11 cellular contexts compared by ENCODE assay signal in the genomic region with DNA sequence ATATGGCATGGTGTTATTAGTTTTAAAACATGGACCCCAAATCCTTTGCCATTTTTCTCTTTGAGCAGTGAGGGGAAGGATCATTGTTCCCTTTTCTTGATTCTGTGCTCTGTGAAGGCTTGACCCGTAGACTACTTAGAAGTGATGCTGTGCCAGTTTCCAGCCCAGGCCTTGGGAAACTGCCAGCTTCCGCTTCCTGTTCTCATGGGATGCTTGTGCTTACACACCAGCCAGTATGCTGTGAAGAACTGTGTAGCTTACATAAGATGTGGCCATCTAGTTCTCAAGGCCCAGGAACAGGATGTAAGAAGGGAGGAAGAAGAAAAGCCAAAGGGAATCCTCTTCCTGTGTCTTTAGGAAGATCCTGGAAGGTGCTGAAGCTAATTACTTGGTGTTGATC.
DNase-seq lines count a peak whose midpoint lies in the region; ATAC-seq, FAIRE-seq and TF ChIP-seq lines count a peak whose summit lies in the region.
"Had no signal": no experiment of that assay in that cellular context is flagged by ENCODE, and none has a peak within 500 bp of the region (broad histone marks: within the 10 kb centered on the region; RNA-seq: fewer than 3 reads in every experiment).

No MANE protein-coding gene starts in this region.

- H3K36me3 ChIP-seq in lung (ENCODE audit: control insufficient read depth in 2 of 2, insufficient read depth in 2 of 2, low read length in 2 of 2) = peaks cover 3 to 5% of the 10 kb centered on the region in 2 donors
- H3K36me3 ChIP-seq in aorta (ENCODE audit: control insufficient read depth in 1 of 2, insufficient read depth in 2 of 2, low read length in 1 of 2) = peaks cover 2 to 4% of the 10 kb centered on the region in 2 donors

- TF ChIP-seq CTCF in dorsolateral prefrontal cortex (IDR thresholded peaks at IDR 0.05 in 54 of 56, conservative IDR thresholded peaks at IDR 0.05 in 2 of 56; ENCODE audit: low read depth in 1 of 56, partially characterized antibody in 56 of 56) = no peak
- no peak for TF ChIP-seq CTCF in lung (IDR thresholded peaks at IDR 0.05; ENCODE audit: control extremely low read depth, extremely low read depth)

- no peak for FAIRE-seq in GM19239 (lab: Jason Lieb, UNC)
- FAIRE-seq: A549 had no signal

- no peaks in the 10 kb centered on the region for H3K9me3 ChIP-seq in lung (ENCODE audit: control insufficient read depth in 2 of 2, insufficient read depth in 1 of 2, low read length in 1 of 2)
- no peaks in the 10 kb centered on the region for H3K9me3 ChIP-seq in aorta (ENCODE audit: control insufficient read depth, low read length)
- H3K9me3 ChIP-seq: A549 had no signal

- H3K4me1 ChIP-seq in lung (ENCODE audit: control insufficient read depth in 2 of 2, insufficient read depth in 2 of 2, low read length in 2 of 2) = peaks cover 0 to 2% of the 10 kb centered on the region in 2 donors
- no peaks in the 10 kb centered on the region for H3K4me1 ChIP-seq in aorta (ENCODE audit: control insufficient read depth in 1 of 2, insufficient read depth in 2 of 2, low read length in 2 of 2)
- H3K4me1 ChIP-seq: A549 had no signal

- H3K4me3 ChIP-seq in dorsolateral prefrontal cortex = no peak overlapping the region
- no peak overlapping the region for H3K4me3 ChIP-seq in lung
- H3K4me3 ChIP-seq in aorta (ENCODE audit: low read length in 2 of 2) = no peak overlapping the region
- H3K4me3 ChIP-seq: A549 had no signal

- intact Hi-C loops in dorsolateral prefrontal cortex (cut with DNase I) = no loop called here
- intact Hi-C loops in aorta (cut with DNase I) = no loop called here

- 25 to 45% methylated on average over 2 of the region's 2 CpGs for WGBS in lung, 2 donors
- 7 to 8% methylated on average over 2 of the region's 2 CpGs for WGBS in aorta, 2 donors

- H3K27ac ChIP-seq in dorsolateral prefrontal cortex (peak overlapping the region in 3 of 59 donors; percentile 20 to 30 (median 22)), lung (ENCODE audit: low read depth in 1 of 2, low read length in 1 of 2) (no peak overlapping the region), aorta (ENCODE audit: low read depth in 1 of 2, low read length in 2 of 2) (no peak overlapping the region)
- H3K27ac ChIP-seq: A549 had no signal

- no peaks in the 10 kb centered on the region for H3K27me3 ChIP-seq in dorsolateral prefrontal cortex
- H3K27me3 ChIP-seq in lung (ENCODE audit: control insufficient read depth, insufficient read depth) = no peaks in the 10 kb centered on the region
- H3K27me3 ChIP-seq in aorta (ENCODE audit: control insufficient read depth in 1 of 2, insufficient read depth in 2 of 2, low read length in 1 of 2) = no peaks in the 10 kb centered on the region

- ATAC-seq in lung (ENCODE audit: insufficient read depth, low FRiP score) = peak; percentile 66
- peak; percentile 73 for ATAC-seq in aorta (ENCODE audit: low FRiP score)
- ATAC-seq: A549, T-helper 17 cell had no signal

- DNase-seq in SIG-M5 treated with dmso at 0.1 percent for 504 hours (lab: John Stamatoyannopoulos, UW; ENCODE audit: unreplicated experiment) = peak; percentile 58
- no peak for DNase-seq in SIG-M5 (lab: John Stamatoyannopoulos, UW)
- peak in 9 of 10 donors; percentile 38 to 67 (median 55) for DNase-seq in dorsolateral prefrontal cortex
- DNase-seq in lung (ENCODE audit: low spot score) = peak; percentile 67
- peak; percentile 82 to 87 for DNase-seq in aorta
- DNase-seq in GM19239 (ENCODE audit: insufficient read length, low spot score) = no peak
- DNase-seq in stimulated activated CD4-positive, alpha-beta T cell treated with anti-CD3 and anti-CD28 coated beads, Interleukin-2, amount 100 ng/mL, for 24 hours = no peak
- DNase-seq in activated CD4-positive, CD25-positive, alpha-beta regulatory T cell treated with anti-CD3 and anti-CD28 coated beads, Interleukin-2, amount 50 U/mL, for 72 hours = no peak
- DNase-seq: NCI-H1092 treated with DMSO at 0.1 percent for 48 hours, T-helper 17 cell had no signal

Comparison
In these comparisons a context has a peak if more than half of its experiments do, and no peak if none do; other contexts are left out.
1. DNase-seq: peak in SIG-M5 treated with dmso at 0.1 percent for 504 hours (single experiment), dorsolateral prefrontal cortex (9 of 10), lung (single experiment) and aorta (2 of 2); none in SIG-M5 (single experiment), GM19239 (single experiment), stimulated activated CD4-positive, alpha-beta T cell treated with anti-CD3 and anti-CD28 coated beads, Interleukin-2, amount 100 ng/mL, for 24 hours (0 of 2) and activated CD4-positive, CD25-positive, alpha-beta regulatory T cell treated with anti-CD3 and anti-CD28 coated beads, Interleukin-2, amount 50 U/mL, for 72 hours (single experiment).